Comparison of ENCODE assay signal across 8 cellular contexts in the genomic region with DNA sequence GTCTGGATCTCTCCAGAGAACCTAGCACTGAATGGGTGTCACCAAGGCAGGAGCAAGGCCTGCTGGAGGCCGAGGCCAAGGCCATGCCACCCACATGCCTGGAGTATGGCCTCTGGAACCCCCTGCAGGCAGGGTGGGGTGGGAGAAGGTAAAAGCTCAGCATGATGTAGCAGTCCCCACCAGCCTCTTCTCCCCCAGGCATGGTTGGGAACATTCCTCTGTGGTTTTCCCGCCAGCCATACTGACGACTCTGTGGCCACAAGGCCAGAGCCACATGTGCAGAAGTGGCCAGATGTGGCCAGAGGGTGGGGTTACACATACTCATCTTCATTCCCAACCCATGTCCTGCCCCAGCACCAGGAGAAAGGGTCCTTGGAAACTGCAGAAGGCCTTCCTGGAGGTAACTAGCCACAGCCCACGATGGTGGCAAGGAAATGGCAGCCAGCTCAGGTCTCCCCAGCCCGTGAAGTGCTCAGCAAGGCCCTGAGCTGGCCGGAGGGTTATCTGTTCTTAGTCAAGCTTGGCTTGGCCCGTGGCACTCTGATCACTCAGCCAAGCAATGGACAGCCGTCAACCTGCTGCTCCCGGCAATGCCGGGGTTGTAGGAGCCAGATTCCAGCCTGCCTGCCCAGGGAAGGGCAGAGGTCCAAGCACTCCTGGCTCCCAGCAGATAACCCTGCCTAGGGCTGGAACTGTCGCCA. TPM values are rescaled to one million over a fixed set of nuclear protein-coding genes. Genes with fewer than 3 reads are reported as not detected.
A peak's percentile ranks its signal among the peaks of the same experiment; 100 is the strongest.
DNase-seq lines count a peak whose midpoint lies in the region; ATAC-seq, FAIRE-seq and TF ChIP-seq lines count a peak whose summit lies in the region.

No MANE protein-coding gene starts in this region.

- TF ChIP-seq CTCF in GM23338 (conservative IDR thresholded peaks at IDR 0.05; ENCODE audit: low read depth in 2 of 2): no peak
- TF ChIP-seq CTCF in astrocyte (IDR thresholded peaks at IDR 0.05; ENCODE audit: insufficient read depth, low read depth, low read length): no peak
- no peak for TF ChIP-seq CTCF in left ventricle myocardium inferior (IDR thresholded peaks at IDR 0.05; ENCODE audit: borderline replicate concordance)
- TF ChIP-seq CTCF in stomach (IDR thresholded peaks at IDR 0.05): no peak

- peaks cover 26% of the 10 kb centered on the region for H3F3A ChIP-seq in GM23338 (replicated peaks; ENCODE audit: low read depth)

- H3K27me3 ChIP-seq in GM23338 (ENCODE audit: insufficient read depth): no peaks in the 10 kb centered on the region
- H3K27me3 ChIP-seq in astrocyte (ENCODE audit: insufficient read depth, low read length): no peaks in the 10 kb centered on the region
- no peaks in the 10 kb centered on the region for H3K27me3 ChIP-seq in left ventricle myocardium inferior (ENCODE audit: low read depth)
- H3K27me3 ChIP-seq in stomach: no peaks in the 10 kb centered on the region

- intact Hi-C loops in left ventricle myocardium inferior (cut with micrococcal nuclease) (no loop called here), stomach (cut with DNase I; ENCODE audit: low total_unique reads) (no loop called here)

- H3K4me1 Mint-ChIP-seq in GM23338 (peaks cover 27% of the 10 kb centered on the region; the same call in 2 of the 3 replicates), astrocyte (ENCODE audit: low read depth, unreplicated experiment) (peaks cover 23% of the 10 kb centered on the region)

- H3K36me3 Mint-ChIP-seq in GM23338 (ENCODE audit: low read depth) (no peaks in the 10 kb centered on the region; the same call in 2 of the 3 replicates), astrocyte (ENCODE audit: low read depth, unreplicated experiment) (no peaks in the 10 kb centered on the region)

- H3K9ac ChIP-seq in astrocyte (ENCODE audit: low read length): no peak overlapping the region

- H3K9me3 Mint-ChIP-seq in GM23338 (no peaks in the 10 kb centered on the region), astrocyte (ENCODE audit: unreplicated experiment) (no peaks in the 10 kb centered on the region)

- no peak for FAIRE-seq in astrocyte (lab: Jason Lieb, UNC)

- H3K4me1 ChIP-seq in GM23338 (ENCODE audit: insufficient read depth) (peaks cover 29% of the 10 kb centered on the region), astrocyte (ENCODE audit: insufficient read depth, low read length) (peaks cover 27% of the 10 kb centered on the region), left ventricle myocardium inferior (peaks cover 87% of the 10 kb centered on the region), stomach (peaks cover 29 to 49% (median 40%) of the 10 kb centered on the region in 4 donors)

- H3K27ac Mint-ChIP-seq in GM23338 (peak overlapping the region; percentile 77), astrocyte (ENCODE audit: unreplicated experiment) (peak overlapping the region; percentile 98)

- no peak for TF ChIP-seq EP300 in stomach (IDR thresholded peaks at IDR 0.05)

- H3K4me3 ChIP-seq in GM23338 (no peak overlapping the region), astrocyte (ENCODE audit: insufficient read depth, low read depth, low read length) (no peak overlapping the region), left ventricle myocardium inferior (peak overlapping the region; percentile 58), stomach (no peak overlapping the region)

- WGBS in stomach, 5 donors: 43 to 67% (median 48%) methylated on average over 3 to 11 of the region's 11 CpGs

- no peak for ATAC-seq in GM23338
- no peak for ATAC-seq in HG03139 (IDR thresholded peaks at IDR 0.05; ENCODE audit: unreplicated experiment)

- no peaks in the 10 kb centered on the region for H3K9me2 ChIP-seq in GM23338 (ENCODE audit: insufficient read depth)

- TF ChIP-seq POLR2A in stomach (IDR thresholded peaks at IDR 0.05): no peak

- H4K20me1 ChIP-seq in GM23338 (replicated peaks; ENCODE audit: insufficient read depth): no peaks in the 10 kb centered on the region
- no peaks in the 10 kb centered on the region for H4K20me1 ChIP-seq in astrocyte (ENCODE audit: insufficient read depth, low read length)

- DNase-seq in GM23338 (ENCODE audit: low spot score) (no peak), astrocyte (ENCODE audit: low read depth) (peak; percentile 58), left ventricle myocardium inferior (peak; percentile 79), stomach (peak; percentile 57), hypothalamus (lab: John Stamatoyannopoulos, UW) (no peak)
- DNase-seq in central memory CD4-positive, alpha-beta T cell: no peak
- DNase-seq in activated CD4-positive, CD25-positive, alpha-beta regulatory T cell (lab: John Stamatoyannopoulos, UW): no peak

- H3K4me3 Mint-ChIP-seq in GM23338 (no peak overlapping the region), astrocyte (ENCODE audit: unreplicated experiment) (no peak overlapping the region)

- H3K79me2 ChIP-seq in GM23338 (replicated peaks; ENCODE audit: insufficient read depth) (peaks cover 15% of the 10 kb centered on the region), astrocyte (ENCODE audit: insufficient read depth, low read length) (no peaks in the 10 kb centered on the region)

- H3K36me3 ChIP-seq in GM23338 (ENCODE audit: insufficient read depth): no peaks in the 10 kb centered on the region
- H3K36me3 ChIP-seq in astrocyte (ENCODE audit: insufficient read depth, low read length): no peaks in the 10 kb centered on the region
- H3K36me3 ChIP-seq in left ventricle myocardium inferior: peaks cover 17% of the 10 kb centered on the region
- H3K36me3 ChIP-seq in stomach: peaks cover 12 to 36% (median 21%) of the 10 kb centered on the region in 4 donors

- H3K4me2 ChIP-seq in GM23338 (no peak overlapping the region), astrocyte (ENCODE audit: low read length) (no peak overlapping the region)

- H3K27me3 Mint-ChIP-seq in GM23338 (ENCODE audit: insufficient read depth, low read depth, poor library complexity) (peaks cover 13% of the 10 kb centered on the region), astrocyte (ENCODE audit: low read depth, unreplicated experiment) (no peaks in the 10 kb centered on the region)

- no peaks in the 10 kb centered on the region for H3K9me3 ChIP-seq in astrocyte (ENCODE audit: insufficient read depth, low read depth, low read length)
- H3K9me3 ChIP-seq in left ventricle myocardium inferior (replicated peaks): no peaks in the 10 kb centered on the region
- no peaks in the 10 kb centered on the region for H3K9me3 ChIP-seq in stomach

- H3K27ac ChIP-seq in GM23338 (ENCODE audit: low read depth) (peak overlapping the region; percentile 99), astrocyte (ENCODE audit: low read depth, low read length) (peak overlapping the region; percentile 93), left ventricle myocardium inferior (replicated peaks) (peak overlapping the region; percentile 94), stomach (peak overlapping the region in 4 of 5 donors; percentile 2 to 89 (median 82))

- H2AFZ ChIP-seq in GM23338: no peak overlapping the region
- H2AFZ ChIP-seq in astrocyte (ENCODE audit: low read depth, low read length): no peak overlapping the region

RNA-seq across cellular contexts. Expression of a gene that starts 26.2 kb away (rescaled TPM):
- total RNA-seq in GM23338 (2014; rRNA removed; shearing (Covaris generic)): 71.1 and 86.9 TPM in 2 replicates
- polyA plus RNA-seq in GM23338 (2016; fragmentation: Nextera tagmentation; extraction: Ambion mirVana): 16.9 TPM in 2 replicates
- 18.7 and 21.6 TPM in 2 replicates for total RNA-seq in astrocyte
- total RNA-seq in left ventricle myocardium inferior: 62.6 TPM
- 100 to 1,000 TPM in 2 of 5 donors, 10 to 100 TPM in 3; 14.7 to 311 (median 58.0) TPM for total RNA-seq in stomach
- 10 to 100 TPM; 13.3 to 19.3 (median 17.9) TPM for polyA plus RNA-seq in stomach

RNA-seq across cellular contexts. Expression of a gene that starts 26.7 kb away (rescaled TPM):
- 110 and 112 TPM in 2 replicates for total RNA-seq in GM23338 (2014; rRNA removed; shearing (Covaris generic))
- polyA plus RNA-seq in GM23338 (2016; fragmentation: Nextera tagmentation; extraction: Ambion mirVana) (143 and 154 TPM in 2 replicates), stomach (10 to 100 TPM; 16.8 to 52.0 (median 44.1) TPM)
- total RNA-seq in astrocyte (94.5 and 98.5 TPM in 2 replicates), left ventricle myocardium inferior (29.3 TPM), stomach (100 to 1,000 TPM in 1 of 5 donors, 10 to 100 TPM in 4; 10.5 to 132 (median 36.2) TPM)

RNA-seq across cellular contexts. Expression of a gene that starts 30.8 kb away (rescaled TPM):
- 64.4 and 72.7 TPM in 2 replicates for total RNA-seq in GM23338 (2014; rRNA removed; shearing (Covaris generic))
- polyA plus RNA-seq in GM23338 (2016; fragmentation: Nextera tagmentation; extraction: Ambion mirVana) (226 and 241 TPM in 2 replicates), stomach (10 to 100 TPM; 25.4 to 30.7 (median 29.9) TPM)
- total RNA-seq in astrocyte (77.0 and 90.5 TPM in 2 replicates), left ventricle myocardium inferior (41.2 TPM), stomach (10 to 100 TPM; 19.8 to 34.5 (median 30.4) TPM)

RNA-seq across cellular contexts. Expression of a gene that starts 44.5 kb away (rescaled TPM):
- 17.0 and 19.0 TPM in 2 replicates for total RNA-seq in GM23338 (2014; rRNA removed; shearing (Covaris generic))
- polyA plus RNA-seq in GM23338 (2016; fragmentation: Nextera tagmentation; extraction: Ambion mirVana) (9.3 TPM in 2 replicates), stomach (1 to 10 TPM in 1 of 3 donors, under 1 TPM in 2; 0.61 to 2.4 (median 0.62) TPM)
- total RNA-seq in astrocyte (1.6 and 2.3 TPM in 2 replicates), left ventricle myocardium inferior (0.27 TPM), stomach (1 to 10 TPM in 2 of 5 donors, under 1 TPM in 1, not detected in 2; 0.14 to 1.7 (median 1.3) TPM)

Comparison
In these comparisons a context has a peak if more than half of its experiments do, and no peak if none do; other contexts are left out.
1. DNase-seq: peak in astrocyte (single experiment), left ventricle myocardium inferior (single experiment) and stomach (single experiment); none in GM23338 (single experiment), central memory CD4-positive, alpha-beta T cell (single experiment), hypothalamus (0 of 51) and activated CD4-positive, CD25-positive, alpha-beta regulatory T cell (0 of 4).
2. Peak in every context shown above with its lines, with median percentiles within 50 percentile points of each other: H3K27ac ChIP-seq.